1 cellular context compared by ENCODE assay signal in the genomic region with DNA sequence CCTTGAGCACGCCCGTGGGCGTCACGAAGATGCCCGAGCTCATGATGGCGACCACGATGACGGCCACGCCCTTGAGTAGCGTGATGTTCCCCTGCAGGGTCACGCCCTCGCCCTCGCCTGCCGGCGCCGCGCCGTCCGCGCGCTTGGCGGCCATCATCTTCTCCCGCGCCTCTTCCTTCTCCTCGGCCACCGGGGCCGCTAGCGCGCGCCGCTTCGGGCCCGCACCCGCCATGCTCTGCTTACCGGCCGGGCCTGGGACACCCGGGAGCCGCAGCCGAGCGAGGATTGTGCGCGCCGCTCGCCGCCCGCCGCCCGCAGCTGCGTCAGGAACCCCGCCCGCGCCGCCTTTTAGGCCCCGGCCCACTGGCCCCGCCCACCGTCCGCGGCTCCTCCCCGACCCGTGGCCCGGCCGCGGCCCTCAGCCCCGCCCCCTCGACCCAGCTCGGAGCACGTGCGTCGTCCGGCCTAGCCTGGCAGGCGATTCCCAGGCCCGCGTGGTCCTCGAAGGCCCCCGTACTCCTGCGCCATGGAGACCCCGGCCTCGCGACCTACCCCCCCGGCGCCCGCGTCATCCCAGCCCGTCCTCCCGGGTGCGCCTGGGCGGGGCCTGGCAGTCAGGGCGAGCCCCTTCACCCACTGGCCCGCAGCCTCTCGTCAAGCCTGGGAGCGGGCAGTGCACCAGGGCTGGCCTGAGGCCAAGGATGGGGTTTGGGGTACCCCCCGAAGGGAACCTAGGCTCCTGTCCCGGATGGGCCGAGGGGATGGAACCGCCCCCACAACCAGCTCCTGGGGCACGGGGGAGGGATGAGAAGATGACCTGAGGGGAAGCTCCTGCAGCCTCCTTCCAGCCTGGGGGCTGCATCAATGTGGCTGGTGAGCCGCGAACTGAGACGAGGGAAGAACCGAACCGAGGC.
TF ChIP-seq lines count a peak whose summit lies in the region.
"Not testable (repeated sequence)": the region's sequence is repeated elsewhere in the genome, so short reads cannot be mapped to it uniquely, and the experiment has no call there.

No MANE protein-coding gene starts in this region.

TF ChIP-seq in K562, 482 proteins besides CTCF, POLR2A, EP300 and RAD21 (continued from another document):
- TF ChIP-seq, protein P1, sequence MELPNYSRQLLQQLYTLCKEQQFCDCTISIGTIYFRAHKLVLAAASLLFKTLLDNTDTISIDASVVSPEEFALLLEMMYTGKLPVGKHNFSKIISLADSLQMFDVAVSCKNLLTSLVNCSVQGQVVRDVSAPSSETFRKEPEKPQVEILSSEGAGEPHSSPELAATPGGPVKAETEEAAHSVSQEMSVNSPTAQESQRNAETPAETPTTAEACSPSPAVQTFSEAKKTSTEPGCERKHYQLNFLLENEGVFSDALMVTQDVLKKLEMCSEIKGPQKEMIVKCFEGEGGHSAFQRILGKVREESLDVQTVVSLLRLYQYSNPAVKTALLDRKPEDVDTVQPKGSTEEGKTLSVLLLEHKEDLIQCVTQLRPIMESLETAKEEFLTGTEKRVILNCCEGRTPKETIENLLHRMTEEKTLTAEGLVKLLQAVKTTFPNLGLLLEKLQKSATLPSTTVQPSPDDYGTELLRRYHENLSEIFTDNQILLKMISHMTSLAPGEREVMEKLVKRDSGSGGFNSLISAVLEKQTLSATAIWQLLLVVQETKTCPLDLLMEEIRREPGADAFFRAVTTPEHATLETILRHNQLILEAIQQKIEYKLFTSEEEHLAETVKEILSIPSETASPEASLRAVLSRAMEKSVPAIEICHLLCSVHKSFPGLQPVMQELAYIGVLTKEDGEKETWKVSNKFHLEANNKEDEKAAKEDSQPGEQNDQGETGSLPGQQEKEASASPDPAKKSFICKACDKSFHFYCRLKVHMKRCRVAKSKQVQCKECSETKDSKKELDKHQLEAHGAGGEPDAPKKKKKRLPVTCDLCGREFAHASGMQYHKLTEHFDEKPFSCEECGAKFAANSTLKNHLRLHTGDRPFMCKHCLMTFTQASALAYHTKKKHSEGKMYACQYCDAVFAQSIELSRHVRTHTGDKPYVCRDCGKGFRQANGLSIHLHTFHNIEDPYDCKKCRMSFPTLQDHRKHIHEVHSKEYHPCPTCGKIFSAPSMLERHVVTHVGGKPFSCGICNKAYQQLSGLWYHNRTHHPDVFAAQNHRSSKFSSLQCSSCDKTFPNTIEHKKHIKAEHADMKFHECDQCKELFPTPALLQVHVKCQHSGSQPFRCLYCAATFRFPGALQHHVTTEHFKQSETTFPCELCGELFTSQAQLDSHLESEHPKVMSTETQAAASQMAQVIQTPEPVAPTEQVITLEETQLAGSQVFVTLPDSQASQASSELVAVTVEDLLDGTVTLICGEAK (IDR thresholded peaks at IDR 0.05), result not testable (repeated sequence)
- TF ChIP-seq, protein P1 (CRISPR knock-in tag; IDR thresholded peaks at IDR 0.05), result peak; percentile 58; the same call in 1 of the 2 replicates
- peak; percentile 14 for TF ChIP-seq SAP30 (IDR thresholded peaks at IDR 0.05; ENCODE audit: borderline replicate concordance, insufficient read depth, low read depth, low read length, poor library complexity, severe bottlenecking)
- peak; percentile 57 for TF ChIP-seq ZNF239 (CRISPR knock-in tag; IDR thresholded peaks at IDR 0.05)
- TF ChIP-seq ZNF644 (tag; IDR thresholded peaks at IDR 0.05; ENCODE audit: low read depth), result peak; percentile 84; the same call in 1 of the 2 replicates
- peak in 2 of 3 experiments; percentile 83 to 87 for TF ChIP-seq YY1 (IDR thresholded peaks at IDR 0.05; ENCODE audit: borderline replicate concordance in 1 of 3, control insufficient read depth in 1 of 3, extremely low read depth in 1 of 3, insufficient read depth in 3 of 3, insufficient read length in 1 of 3, insufficient replicate concordance in 2 of 3, low read depth in 1 of 3, low read length in 2 of 3)
- peak in 1 of 2 experiments; percentile 41; a peak in 1 of 3 replicates for TF ChIP-seq CBX3 (IDR thresholded peaks at IDR 0.05; ENCODE audit: borderline replicate concordance in 1 of 2, low read length in 2 of 2)
- TF ChIP-seq CEBPG (CRISPR knock-in tag; IDR thresholded peaks at IDR 0.05), result 0 out of 2 replicates have a peak, but pooled peaks have one; percentile 37
- TF ChIP-seq CEBPG (tag; conservative IDR thresholded peaks at IDR 0.05 in 1 of 2, IDR thresholded peaks at IDR 0.05 in 1 of 2); NR4A1 (tag; IDR thresholded peaks at IDR 0.05); NR2C1 (IDR thresholded peaks at IDR 0.05); NR2C2 (CRISPR knock-in tag; IDR thresholded peaks at IDR 0.05): not testable (repeated sequence)
- TF ChIP-seq GTF2E2 (tag; IDR thresholded peaks at IDR 0.05), result 0 out of 2 replicates have a peak, but pooled peaks have one; percentile 37
- TF ChIP-seq RBFOX2 (IDR thresholded peaks at IDR 0.05; ENCODE audit: low read depth, low read length), result peak; percentile 79
- peak; percentile 68 to 97; a peak in 3 of 4 replicates for TF ChIP-seq NONO (IDR thresholded peaks at IDR 0.05; ENCODE audit: low read depth in 2 of 2, low read length in 1 of 2)
- TF ChIP-seq POLR2G (IDR thresholded peaks at IDR 0.05; ENCODE audit: low read depth, low read length), result peak; percentile 87
- TF ChIP-seq, protein P2, sequence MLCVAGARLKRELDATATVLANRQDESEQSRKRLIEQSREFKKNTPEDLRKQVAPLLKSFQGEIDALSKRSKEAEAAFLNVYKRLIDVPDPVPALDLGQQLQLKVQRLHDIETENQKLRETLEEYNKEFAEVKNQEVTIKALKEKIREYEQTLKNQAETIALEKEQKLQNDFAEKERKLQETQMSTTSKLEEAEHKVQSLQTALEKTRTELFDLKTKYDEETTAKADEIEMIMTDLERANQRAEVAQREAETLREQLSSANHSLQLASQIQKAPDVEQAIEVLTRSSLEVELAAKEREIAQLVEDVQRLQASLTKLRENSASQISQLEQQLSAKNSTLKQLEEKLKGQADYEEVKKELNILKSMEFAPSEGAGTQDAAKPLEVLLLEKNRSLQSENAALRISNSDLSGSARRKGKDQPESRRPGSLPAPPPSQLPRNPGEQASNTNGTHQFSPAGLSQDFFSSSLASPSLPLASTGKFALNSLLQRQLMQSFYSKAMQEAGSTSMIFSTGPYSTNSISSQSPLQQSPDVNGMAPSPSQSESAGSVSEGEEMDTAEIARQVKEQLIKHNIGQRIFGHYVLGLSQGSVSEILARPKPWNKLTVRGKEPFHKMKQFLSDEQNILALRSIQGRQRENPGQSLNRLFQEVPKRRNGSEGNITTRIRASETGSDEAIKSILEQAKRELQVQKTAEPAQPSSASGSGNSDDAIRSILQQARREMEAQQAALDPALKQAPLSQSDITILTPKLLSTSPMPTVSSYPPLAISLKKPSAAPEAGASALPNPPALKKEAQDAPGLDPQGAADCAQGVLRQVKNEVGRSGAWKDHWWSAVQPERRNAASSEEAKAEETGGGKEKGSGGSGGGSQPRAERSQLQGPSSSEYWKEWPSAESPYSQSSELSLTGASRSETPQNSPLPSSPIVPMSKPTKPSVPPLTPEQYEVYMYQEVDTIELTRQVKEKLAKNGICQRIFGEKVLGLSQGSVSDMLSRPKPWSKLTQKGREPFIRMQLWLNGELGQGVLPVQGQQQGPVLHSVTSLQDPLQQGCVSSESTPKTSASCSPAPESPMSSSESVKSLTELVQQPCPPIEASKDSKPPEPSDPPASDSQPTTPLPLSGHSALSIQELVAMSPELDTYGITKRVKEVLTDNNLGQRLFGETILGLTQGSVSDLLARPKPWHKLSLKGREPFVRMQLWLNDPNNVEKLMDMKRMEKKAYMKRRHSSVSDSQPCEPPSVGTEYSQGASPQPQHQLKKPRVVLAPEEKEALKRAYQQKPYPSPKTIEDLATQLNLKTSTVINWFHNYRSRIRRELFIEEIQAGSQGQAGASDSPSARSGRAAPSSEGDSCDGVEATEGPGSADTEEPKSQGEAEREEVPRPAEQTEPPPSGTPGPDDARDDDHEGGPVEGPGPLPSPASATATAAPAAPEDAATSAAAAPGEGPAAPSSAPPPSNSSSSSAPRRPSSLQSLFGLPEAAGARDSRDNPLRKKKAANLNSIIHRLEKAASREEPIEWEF (CRISPR knock-in tag; IDR thresholded peaks at IDR 0.05), result peak; percentile 79; the same call in 1 of the 2 replicates
- TF ChIP-seq, protein P3, sequence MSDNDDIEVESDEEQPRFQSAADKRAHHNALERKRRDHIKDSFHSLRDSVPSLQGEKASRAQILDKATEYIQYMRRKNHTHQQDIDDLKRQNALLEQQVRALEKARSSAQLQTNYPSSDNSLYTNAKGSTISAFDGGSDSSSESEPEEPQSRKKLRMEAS (CRISPR knock-in tag; IDR thresholded peaks at IDR 0.05), result peak; percentile 97
- peak; percentile 73; the same call in 1 of the 2 replicates for TF ChIP-seq NR4A1 (CRISPR knock-in tag; IDR thresholded peaks at IDR 0.05)
- TF ChIP-seq, protein P4, sequence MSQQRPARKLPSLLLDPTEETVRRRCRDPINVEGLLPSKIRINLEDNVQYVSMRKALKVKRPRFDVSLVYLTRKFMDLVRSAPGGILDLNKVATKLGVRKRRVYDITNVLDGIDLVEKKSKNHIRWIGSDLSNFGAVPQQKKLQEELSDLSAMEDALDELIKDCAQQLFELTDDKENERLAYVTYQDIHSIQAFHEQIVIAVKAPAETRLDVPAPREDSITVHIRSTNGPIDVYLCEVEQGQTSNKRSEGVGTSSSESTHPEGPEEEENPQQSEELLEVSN (IDR thresholded peaks at IDR 0.05; ENCODE audit: borderline replicate concordance in 1 of 2, extremely low read depth in 1 of 2, insufficient read depth in 1 of 2, insufficient read length in 1 of 2, low read depth in 1 of 2, low read length in 1 of 2, poor library complexity in 1 of 2, severe bottlenecking in 1 of 2), result peak; percentile 92 to 98
- TF ChIP-seq NR2C1 (tag; IDR thresholded peaks at IDR 0.05), result peak; percentile 63; the same call in 1 of the 2 replicates
- TF ChIP-seq TAF1 (IDR thresholded peaks at IDR 0.05; ENCODE audit: control insufficient read depth, extremely low read depth, insufficient read depth, low read length, severe bottlenecking), result peak; percentile 12
- peak; percentile 80; the same call in 1 of the 2 replicates for TF ChIP-seq ZNF584 (CRISPR knock-in tag; IDR thresholded peaks at IDR 0.05; ENCODE audit: low read depth)
- peak; percentile 78 for TF ChIP-seq NR2C2 (tag; IDR thresholded peaks at IDR 0.05)
- 0 out of 4 replicates have a peak, but pooled peaks of 1 of the 2 experiments have one; percentile 56 for TF ChIP-seq FOXA3 (CRISPR knock-in tag; conservative IDR thresholded peaks at IDR 0.05 in 1 of 2, IDR thresholded peaks at IDR 0.05 in 1 of 2)
- TF ChIP-seq, protein P5, sequence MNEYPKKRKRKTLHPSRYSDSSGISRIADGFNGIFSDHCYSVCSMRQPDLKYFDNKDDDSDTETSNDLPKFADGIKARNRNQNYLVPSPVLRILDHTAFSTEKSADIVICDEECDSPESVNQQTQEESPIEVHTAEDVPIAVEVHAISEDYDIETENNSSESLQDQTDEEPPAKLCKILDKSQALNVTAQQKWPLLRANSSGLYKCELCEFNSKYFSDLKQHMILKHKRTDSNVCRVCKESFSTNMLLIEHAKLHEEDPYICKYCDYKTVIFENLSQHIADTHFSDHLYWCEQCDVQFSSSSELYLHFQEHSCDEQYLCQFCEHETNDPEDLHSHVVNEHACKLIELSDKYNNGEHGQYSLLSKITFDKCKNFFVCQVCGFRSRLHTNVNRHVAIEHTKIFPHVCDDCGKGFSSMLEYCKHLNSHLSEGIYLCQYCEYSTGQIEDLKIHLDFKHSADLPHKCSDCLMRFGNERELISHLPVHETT (CRISPR knock-in tag; conservative IDR thresholded peaks at IDR 0.05 in 1 of 2, IDR thresholded peaks at IDR 0.05 in 1 of 2), result peak in 1 of 2 experiments; percentile 83; a peak in 2 of 4 replicates
- peak; percentile 99 for TF ChIP-seq L3MBTL2 (IDR thresholded peaks at IDR 0.05)
- TF ChIP-seq ZNF766 (CRISPR knock-in tag; conservative IDR thresholded peaks at IDR 0.05), result peak; percentile 30; the same call in 1 of the 2 replicates
- TF ChIP-seq PHF8 (IDR thresholded peaks at IDR 0.05; ENCODE audit: borderline replicate concordance, low read length), result peak; percentile 65; the same call in 1 of the 2 replicates
- TF ChIP-seq ZBTB17 (CRISPR knock-in tag; IDR thresholded peaks at IDR 0.05), result peak; percentile 76; the same call in 1 of the 2 replicates
